14 cellular contexts compared by ENCODE assay signal in genomic region chr5:7851617-7852289, GRCh38. TPM values are rescaled to one million over a fixed set of nuclear protein-coding genes. Genes with fewer than 3 reads are reported as not detected.
DNase-seq lines count a peak whose midpoint lies in the region; ATAC-seq and TF ChIP-seq lines count a peak whose summit lies in the region.
"Had no signal": no experiment of that assay in that cellular context is flagged by ENCODE, and none has a peak within 500 bp of the region (broad histone marks: within the 10 kb centered on the region; RNA-seq: fewer than 3 reads in every experiment).

No MANE protein-coding gene starts in this region.

- peak in 1 of 3 donors; percentile 59 for DNase-seq in CD4-positive, CD25-positive, alpha-beta regulatory T cell
- no peak for DNase-seq in effector memory CD8-positive, alpha-beta T cell
- DNase-seq in nephron progenitor cell (no peak), RWPE1 (ENCODE audit: low spot score) (no peak), NOMO-1 (lab: John Stamatoyannopoulos, UW; ENCODE audit: unreplicated experiment in 2 of 2) (no peak)
- no peak for DNase-seq in central memory CD4-positive, alpha-beta T cell
- DNase-seq: cortex of kidney; stimulated activated CD4-positive, alpha-beta T cell treated with anti-CD3 and anti-CD28 coated beads, Interleukin-4, amount 100 ng/mL, for 24 hours; stimulated activated naive CD8-positive, alpha-beta T cell treated with anti-CD3 and anti-CD28 coated beads, Interleukin-15, amount 100 ng/mL, for 72 hours had no signal

- H3K36me3 Mint-ChIP-seq in CD4-positive, CD25-positive, alpha-beta regulatory T cell: no peaks in the 10 kb centered on the region
- no peaks in the 10 kb centered on the region for H3K36me3 Mint-ChIP-seq in effector memory CD8-positive, alpha-beta T cell (ENCODE audit: insufficient read depth)
- peaks cover 24% of the 10 kb centered on the region for H3K36me3 Mint-ChIP-seq in nephron progenitor cell (ENCODE audit: low read depth)

- H3K9me3 Mint-ChIP-seq in CD4-positive, CD25-positive, alpha-beta regulatory T cell: peaks cover 0 to 3% (median 0%) of the 10 kb centered on the region in 7 donors
- H3K9me3 Mint-ChIP-seq in effector memory CD8-positive, alpha-beta T cell: no peaks in the 10 kb centered on the region
- peaks cover 21% of the 10 kb centered on the region for H3K9me3 Mint-ChIP-seq in nephron progenitor cell

- no peak overlapping the region for H3K9ac ChIP-seq in HUES6 (ENCODE audit: low read length)

- no peaks in the 10 kb centered on the region for H3K36me3 ChIP-seq in CD4-positive, CD25-positive, alpha-beta regulatory T cell (ENCODE audit: control insufficient read depth, insufficient read depth, low read length)
- H3K36me3 ChIP-seq in HUES6 (ENCODE audit: control insufficient read depth, insufficient read depth, low read length): no peaks in the 10 kb centered on the region

- H3K4me3 Mint-ChIP-seq in CD4-positive, CD25-positive, alpha-beta regulatory T cell: peak overlapping the region; percentile 78 to 93 (median 89)
- H3K4me3 Mint-ChIP-seq in effector memory CD8-positive, alpha-beta T cell: peak overlapping the region; percentile 80 to 85
- peak overlapping the region; percentile 88 for H3K4me3 Mint-ChIP-seq in nephron progenitor cell

- no peak overlapping the region for H3K4me3 ChIP-seq in CD4-positive, CD25-positive, alpha-beta regulatory T cell (ENCODE audit: low read depth, low read length)
- H3K4me3 ChIP-seq in HUES6 (ENCODE audit: low read depth, low read length): peak overlapping the region; percentile 87

- no peak overlapping the region for H3K27ac ChIP-seq in CD4-positive, CD25-positive, alpha-beta regulatory T cell (ENCODE audit: insufficient read depth, low read length, poor library complexity, severe bottlenecking)
- no peak overlapping the region for H3K27ac ChIP-seq in HUES6 (ENCODE audit: low read depth, low read length)
- no peak overlapping the region for H3K27ac ChIP-seq in RWPE1

- peaks cover 24% of the 10 kb centered on the region for H3K4me1 ChIP-seq in CD4-positive, CD25-positive, alpha-beta regulatory T cell (ENCODE audit: control insufficient read depth, insufficient read depth, low read length, poor library complexity, severe bottlenecking)
- peaks cover 6% of the 10 kb centered on the region; the same call in 1 of the 2 replicates for H3K4me1 ChIP-seq in HUES6 (ENCODE audit: control insufficient read depth, insufficient read depth, low read length)

- H3K27me3 ChIP-seq in CD4-positive, CD25-positive, alpha-beta regulatory T cell (ENCODE audit: control insufficient read depth, insufficient read depth, low read length): peaks cover 26% of the 10 kb centered on the region
- H3K27me3 ChIP-seq in HUES6 (ENCODE audit: control insufficient read depth, insufficient read depth, low read length): peaks cover 27% of the 10 kb centered on the region

- POLR2A ChIA-PET in RWPE1 (lab: Yijun Ruan, JAX; ENCODE audit: low non-redundant PET): no interaction called here

- no peaks in the 10 kb centered on the region for H3K9me3 ChIP-seq in CD4-positive, CD25-positive, alpha-beta regulatory T cell (ENCODE audit: control insufficient read depth in 2 of 2, low read length in 2 of 2)
- no peaks in the 10 kb centered on the region for H3K9me3 ChIP-seq in HUES6 (ENCODE audit: control insufficient read depth, insufficient read depth, low read depth, low read length)

- peaks cover 7 to 23% (median 12%) of the 10 kb centered on the region in 4 donors for H3K4me1 Mint-ChIP-seq in CD4-positive, CD25-positive, alpha-beta regulatory T cell
- H3K4me1 Mint-ChIP-seq in effector memory CD8-positive, alpha-beta T cell (ENCODE audit: low read depth in 2 of 2): peaks cover 9 to 15% of the 10 kb centered on the region in 2 donors
- H3K4me1 Mint-ChIP-seq in nephron progenitor cell: peaks cover 45% of the 10 kb centered on the region

- no peak for ATAC-seq in CD4-positive, CD25-positive, alpha-beta regulatory T cell (ENCODE audit: low read depth in 2 of 2)
- no peak for ATAC-seq in effector memory CD8-positive, alpha-beta T cell (replicated peaks)
- ATAC-seq in GM21619 (IDR thresholded peaks at IDR 0.05; ENCODE audit: unreplicated experiment): no peak

- no peak overlapping the region for H3K27ac Mint-ChIP-seq in CD4-positive, CD25-positive, alpha-beta regulatory T cell
- peak overlapping the region in 1 of 2 donors; percentile 75 for H3K27ac Mint-ChIP-seq in effector memory CD8-positive, alpha-beta T cell
- no peak overlapping the region for H3K27ac Mint-ChIP-seq in nephron progenitor cell

- TF ChIP-seq CTCF in nephron progenitor cell (IDR thresholded peaks at IDR 0.05) (no peak), RWPE1 (conservative IDR thresholded peaks at IDR 0.05; ENCODE audit: low read depth) (no peak)

- peaks cover 55% of the 10 kb centered on the region for H3K27me3 Mint-ChIP-seq in CD4-positive, CD25-positive, alpha-beta regulatory T cell
- peaks cover 5 to 25% of the 10 kb centered on the region in 2 donors for H3K27me3 Mint-ChIP-seq in effector memory CD8-positive, alpha-beta T cell
- no peaks in the 10 kb centered on the region for H3K27me3 Mint-ChIP-seq in nephron progenitor cell (ENCODE audit: low read depth, poor library complexity)

- CTCF ChIA-PET in RWPE1 (lab: Yijun Ruan, JAX): no interaction called here

RNA-seq across cellular contexts. Expression of gene CFAP90, which starts 0.8 kb away (rescaled TPM):
- not detected for total RNA-seq in CD4-positive, CD25-positive, alpha-beta regulatory T cell
- polyA plus RNA-seq in CD4-positive, CD25-positive, alpha-beta regulatory T cell: not detected
- total RNA-seq: fibroblast of villous mesenchyme, HT1080 had no signal
- polyA plus RNA-seq: keratinocyte had no signal

RNA-seq across cellular contexts. Expression of gene FASTKD3, which starts 17.1 kb away (rescaled TPM):
- 7.0 TPM for total RNA-seq in CD4-positive, CD25-positive, alpha-beta regulatory T cell
- polyA plus RNA-seq in CD4-positive, CD25-positive, alpha-beta regulatory T cell: 10 to 100 TPM; 11.5 to 16.8 (median 15.6) TPM

RNA-seq across cellular contexts. Expression of gene MTRR, which starts 17.2 kb away (rescaled TPM):
- total RNA-seq in CD4-positive, CD25-positive, alpha-beta regulatory T cell: 101 TPM
- 10 to 100 TPM; 39.1 to 73.5 (median 52.9) TPM for polyA plus RNA-seq in CD4-positive, CD25-positive, alpha-beta regulatory T cell
